13 cellular contexts compared by ENCODE assay signal in the genomic region with DNA sequence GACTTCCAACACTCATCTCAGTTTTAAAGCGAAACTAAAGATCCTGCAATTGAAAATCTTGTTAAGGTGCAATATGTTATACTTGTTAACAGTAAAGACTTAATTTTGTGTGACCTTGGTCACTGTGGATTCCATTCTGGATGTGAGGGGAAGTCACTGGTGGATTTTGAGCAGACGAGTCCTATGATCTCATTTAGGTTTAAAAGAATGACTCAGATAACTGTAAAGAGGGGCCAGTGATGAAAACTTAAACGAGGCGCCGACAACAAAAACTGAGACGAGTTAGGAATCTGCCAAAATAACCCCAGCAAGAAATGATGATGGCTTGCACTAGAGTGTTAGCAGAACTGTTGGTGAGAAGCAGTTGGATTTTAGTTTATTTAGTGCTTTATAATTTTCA. TPM values are rescaled to one million over a fixed set of nuclear protein-coding genes. Genes with fewer than 3 reads are reported as not detected.
DNase-seq lines count a peak whose midpoint lies in the region; ATAC-seq, FAIRE-seq and TF ChIP-seq lines count a peak whose summit lies in the region.
"Had no signal": no experiment of that assay in that cellular context is flagged by ENCODE, and none has a peak within 500 bp of the region (broad histone marks: within the 10 kb centered on the region; RNA-seq: fewer than 3 reads in every experiment).

No MANE protein-coding gene starts in this region.

- POLR2A ChIA-PET in endothelial cell of umbilical vein (lab: Charles Lee), result no interaction called here

- no peak overlapping the region for H3K4me2 ChIP-seq in endothelial cell of umbilical vein (ENCODE audit: insufficient read depth, low read length)

- H3K36me3 ChIP-seq in endothelial cell of umbilical vein (ENCODE audit: control insufficient read depth in 2 of 2, extremely low read depth in 1 of 2, insufficient read depth in 2 of 2, low read length in 2 of 2), result no peaks in the 10 kb centered on the region
- H3K36me3 ChIP-seq: upper lobe of right lung had no signal

- no peak overlapping the region for H3K9ac ChIP-seq in endothelial cell of umbilical vein (replicated peaks; ENCODE audit: extremely low read depth, insufficient read depth, low read length)

- H3K27ac ChIP-seq in endothelial cell of umbilical vein (ENCODE audit: insufficient read depth, low read depth, low read length), result no peak overlapping the region
- H3K27ac ChIP-seq: upper lobe of right lung had no signal

- peak; percentile 28 for FAIRE-seq in endothelial cell of umbilical vein (lab: Jason Lieb, UNC)
- FAIRE-seq: GM12891 had no signal

- H3K4me1 ChIP-seq in endothelial cell of umbilical vein (ENCODE audit: control insufficient read depth, extremely low read depth, insufficient read depth, low read length), result peaks cover 6% of the 10 kb centered on the region

- no peak for TF ChIP-seq CTCF in endothelial cell of umbilical vein (IDR thresholded peaks at IDR 0.05; ENCODE audit: extremely low read depth in 1 of 2, insufficient read depth in 1 of 2, low read depth in 1 of 2, low read length in 2 of 2)

- CTCF ChIA-PET in endothelial cell of umbilical vein (lab: Charles Lee), result no interaction called here

- BruUV-seq in endothelial cell of umbilical vein (replicated peaks; lab: Mats Ljungman, UMichigan), result no TSS peak

- H3K79me2 ChIP-seq in endothelial cell of umbilical vein (ENCODE audit: control insufficient read depth, insufficient read depth, low read length), result no peaks in the 10 kb centered on the region

- dilution Hi-C loops in endothelial cell of umbilical vein (cut with MboI; ENCODE audit: extremely low pct_ligation_motif_present, low sequenced_read_pairs), result no loop called here

- no peaks in the 10 kb centered on the region for H3K9me1 ChIP-seq in endothelial cell of umbilical vein (replicated peaks; ENCODE audit: control insufficient read depth, extremely low read depth, insufficient read depth, low read length)

- H3K4me3 ChIP-seq in endothelial cell of umbilical vein (replicated peaks in 1 of 3; ENCODE audit: insufficient read depth in 1 of 3, low read depth in 1 of 3, low read length in 3 of 3), result no peak overlapping the region
- H3K4me3 ChIP-seq: upper lobe of right lung had no signal

- no peaks in the 10 kb centered on the region for H3K27me3 ChIP-seq in endothelial cell of umbilical vein (ENCODE audit: control insufficient read depth in 2 of 2, insufficient read depth in 2 of 2, low read length in 2 of 2)
- H3K27me3 ChIP-seq: upper lobe of right lung had no signal

- no peak overlapping the region for H2AFZ ChIP-seq in endothelial cell of umbilical vein (ENCODE audit: low read depth, low read length)

- ATAC-seq in HG02798 (IDR thresholded peaks at IDR 0.05; ENCODE audit: poor library complexity, unreplicated experiment), result no peak
- ATAC-seq: upper lobe of right lung had no signal

- intact Hi-C loops in endothelial cell of umbilical vein (cut with micrococcal nuclease) (no loop called here), posterior vena cava (cut with DNase I) (no loop called here)

- no peaks in the 10 kb centered on the region for H4K20me1 ChIP-seq in endothelial cell of umbilical vein (replicated peaks; ENCODE audit: control insufficient read depth, extremely low read depth, insufficient read depth, low read length)

- H3K9me3 ChIP-seq in endothelial cell of umbilical vein (replicated peaks; ENCODE audit: control insufficient read depth, insufficient read depth, low read length), result no peaks in the 10 kb centered on the region
- H3K9me3 ChIP-seq: upper lobe of right lung had no signal

- no peak for TF ChIP-seq POLR2A in endothelial cell of umbilical vein (IDR thresholded peaks at IDR 0.05; ENCODE audit: low read depth, low read length)

- DNase-seq in HCEC 1CT (peak; percentile 38), NCI-H82 (lab: John Stamatoyannopoulos, UW) (peak; percentile 68), endothelial cell of umbilical vein (ENCODE audit: low read depth, low spot score) (no peak), retina (peak; percentile 13), NCI-H2196 treated with DMSO at 0.1 percent for 48 hours (lab: John Stamatoyannopoulos, UW; ENCODE audit: unreplicated experiment) (no peak), posterior vena cava (ENCODE audit: low spot score) (no peak)
- DNase-seq: activated CD4-positive, alpha-beta T cell treated with anti-CD3 and anti-CD28 coated beads, Interleukin-2, amount 50 U/mL, for 4 hours; immature natural killer cell; midbrain; T-helper 9 cell; upper lobe of right lung had no signal

TF ChIP-seq in endothelial cell of umbilical vein, 7 proteins besides CTCF, POLR2A, EP300 and RAD21:
- TF ChIP-seq POLR2AphosphoS5 (IDR thresholded peaks at IDR 0.05; ENCODE audit: insufficient read depth, low read depth, low read length) (no peak), JUN (IDR thresholded peaks at IDR 0.05; ENCODE audit: borderline replicate concordance, insufficient read depth, insufficient read length, low read depth) (no peak), GATA2 (IDR thresholded peaks at IDR 0.05; ENCODE audit: insufficient read depth, insufficient read length, low read depth, low read length) (no peak), MYC (IDR thresholded peaks at IDR 0.05; ENCODE audit: low read depth, low read length) (no peak), MAX (IDR thresholded peaks at IDR 0.05; ENCODE audit: insufficient read depth, insufficient read length) (no peak), FOS (IDR thresholded peaks at IDR 0.05; ENCODE audit: borderline replicate concordance, insufficient read depth, low read length) (no peak), EZH2 (IDR thresholded peaks at IDR 0.05; ENCODE audit: borderline replicate concordance, low read depth, low read length, severe bottlenecking) (no peak)

RNA-seq across cellular contexts. Expression of gene LRRC28, which starts 56.5 kb away (rescaled TPM):
- 19.6 and 22.4 TPM in 2 replicates for total RNA-seq in endothelial cell of umbilical vein
- polyA plus RNA-seq in endothelial cell of umbilical vein, result 26.7 and 27.8 TPM in 2 replicates
- 26.0 TPM in 2 replicates for polyA plus RNA-seq in endothelial cell of umbilical vein (2011; cell fraction: cytosol; rRNA removed)
- polyA plus RNA-seq in endothelial cell of umbilical vein (2011; cell fraction: nucleus; rRNA removed), result 22.9 and 23.9 TPM in 2 replicates
- polyA plus RNA-seq in endothelial cell of umbilical vein (2012), result 17.3 and 21.0 TPM in 2 replicates
- polyA minus RNA-seq in endothelial cell of umbilical vein, result 46.6 and 47.2 TPM in 2 replicates
- 2.6 TPM for polyA minus RNA-seq in endothelial cell of umbilical vein (2011; cell fraction: cytosol; rRNA and poly(A)+ RNA removed)
- 57.0 and 84.0 TPM in 2 replicates for polyA minus RNA-seq in endothelial cell of umbilical vein (2011; cell fraction: nucleus; rRNA and poly(A)+ RNA removed)
- 10 to 100 TPM; 14.6 to 19.8 TPM for total RNA-seq in posterior vena cava

RNA-seq across cellular contexts. Expression of gene TTC23, which starts 58.4 kb away (rescaled TPM):
- total RNA-seq in endothelial cell of umbilical vein (18.6 and 27.3 TPM in 2 replicates), posterior vena cava (10 to 100 TPM; 16.6 to 16.9 TPM)
- 3.0 and 4.1 TPM in 2 replicates for polyA plus RNA-seq in endothelial cell of umbilical vein
- polyA plus RNA-seq in endothelial cell of umbilical vein (2011; cell fraction: cytosol; rRNA removed), result 3.6 and 4.5 TPM in 2 replicates
- 10.1 and 10.9 TPM in 2 replicates for polyA plus RNA-seq in endothelial cell of umbilical vein (2011; cell fraction: nucleus; rRNA removed)
- polyA plus RNA-seq in endothelial cell of umbilical vein (2012), result 15.8 and 18.0 TPM in 2 replicates
- 6.5 and 7.0 TPM in 2 replicates for polyA minus RNA-seq in endothelial cell of umbilical vein
- 4.0 TPM for polyA minus RNA-seq in endothelial cell of umbilical vein (2011; cell fraction: cytosol; rRNA and poly(A)+ RNA removed)
- 16.3 and 22.2 TPM in 2 replicates for polyA minus RNA-seq in endothelial cell of umbilical vein (2011; cell fraction: nucleus; rRNA and poly(A)+ RNA removed)

Comparison
In these comparisons a context has a peak if more than half of its experiments do, and no peak if none do; other contexts are left out.
1. DNase-seq: peak in HCEC 1CT (single experiment), NCI-H82 (single experiment) and retina (single experiment); none in endothelial cell of umbilical vein (single experiment), NCI-H2196 treated with DMSO at 0.1 percent for 48 hours (single experiment) and posterior vena cava (single experiment).